ENCODE assay signal across 13 cellular contexts in the genomic region with DNA sequence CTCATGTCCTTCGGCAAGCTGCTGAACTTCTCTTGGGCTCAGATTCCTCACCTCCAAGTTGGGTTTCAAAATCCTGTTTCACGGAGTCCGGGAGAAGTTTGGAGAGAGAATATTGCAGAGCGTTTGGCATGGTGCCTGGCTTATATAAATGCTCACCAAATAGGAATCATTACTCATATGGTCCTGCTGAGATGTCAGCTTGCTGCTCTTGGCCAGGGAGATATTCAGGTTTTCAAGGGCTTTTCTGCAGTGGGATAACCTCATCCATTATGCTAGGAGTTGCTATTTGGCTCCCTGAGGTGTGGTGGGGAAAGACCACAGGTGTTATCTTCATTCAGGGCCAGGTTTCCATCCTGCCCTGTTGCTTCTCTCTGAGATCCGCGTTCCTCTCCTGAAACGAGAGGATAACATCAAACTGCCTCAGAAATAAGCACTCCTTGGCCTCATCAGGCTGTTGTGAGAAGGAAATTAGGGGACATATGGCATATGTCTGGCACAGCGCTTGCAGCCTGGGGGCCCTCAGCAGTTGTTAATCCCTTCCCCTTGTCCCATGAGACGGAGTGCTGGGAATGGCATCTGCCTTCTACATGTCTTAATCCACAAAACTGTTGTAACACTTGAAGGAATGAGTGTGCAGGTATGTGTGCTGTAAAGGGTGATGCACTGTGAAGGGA. TPM values are rescaled to one million over a fixed set of nuclear protein-coding genes. Genes with fewer than 3 reads are reported as not detected.
DNase-seq lines count a peak whose midpoint lies in the region; ATAC-seq and TF ChIP-seq lines count a peak whose summit lies in the region.
"Had no signal": no experiment of that assay in that cellular context is flagged by ENCODE, and none has a peak within 500 bp of the region (broad histone marks: within the 10 kb centered on the region; RNA-seq: fewer than 3 reads in every experiment).

No MANE protein-coding gene starts in this region.

- H3K27ac ChIP-seq in PC-3 (ENCODE audit: low read length), result no peak overlapping the region
- no peak overlapping the region for H3K27ac ChIP-seq in CD4-positive, alpha-beta T cell (ENCODE audit: low read depth, low read length)
- H3K27ac ChIP-seq: HL-60, testis had no signal

- H3K36me3 Mint-ChIP-seq in CD4-positive, alpha-beta T cell (ENCODE audit: low read depth), result no peaks in the 10 kb centered on the region
- H3K36me3 Mint-ChIP-seq: activated naive CD4-positive, alpha-beta T cell treated with anti-CD3 and anti-CD28 coated beads, Interleukin-2, amount 50 U/mL, for 24 hours had no signal

- H3K9me3 Mint-ChIP-seq in CD4-positive, alpha-beta T cell, result no peaks in the 10 kb centered on the region
- H3K9me3 Mint-ChIP-seq: activated naive CD4-positive, alpha-beta T cell treated with anti-CD3 and anti-CD28 coated beads, Interleukin-2, amount 50 U/mL, for 24 hours had no signal

- CTCF ChIA-PET in PC-3 (lab: Charles Lee), result no interaction called here
- CTCF ChIA-PET in CD4-positive, alpha-beta T cell (lab: Charles Lee), result no interaction called here

- no peaks in the 10 kb centered on the region for H3K27me3 ChIP-seq in PC-3 (ENCODE audit: low read length)
- peaks cover 4% of the 10 kb centered on the region for H3K27me3 ChIP-seq in CD4-positive, alpha-beta T cell (ENCODE audit: control insufficient read depth, insufficient read depth, low read length)
- H3K27me3 ChIP-seq: testis had no signal

- BruUV-seq in PC-3 (replicated peaks; lab: Mats Ljungman, UMichigan), result no TSS peak

- ATAC-seq in PC-3, result peak; percentile 76
- no peak for ATAC-seq in CD4-positive, alpha-beta T cell (ENCODE audit: poor library complexity)
- ATAC-seq: right cardiac atrium had no signal

- H3K4me3 ChIP-seq in HFF-Myc (replicated peaks; ENCODE audit: low read depth, low read length) (no peak overlapping the region), PC-3 (ENCODE audit: low read length) (no peak overlapping the region), skeletal muscle cell (ENCODE audit: low read depth, low read length) (no peak overlapping the region)
- H3K4me3 ChIP-seq: testis had no signal

- DNase-seq in HFF-Myc (ENCODE audit: extremely low read depth, low read depth) (peak; percentile 24), PC-3 (peak; percentile 82), dermis blood vessel endothelial cell (peak; percentile 29), skeletal muscle cell (ENCODE audit: low read depth) (peak; percentile 58), T-helper 9 cell (no peak)
- DNase-seq in CD4-positive, alpha-beta T cell, result no peak
- DNase-seq in stimulated activated CD4-positive, alpha-beta T cell treated with anti-CD3 and anti-CD28 coated beads, Interleukin-4, amount 100 ng/mL, for 4 hours, result no peak
- DNase-seq: activated CD4-positive, alpha-beta memory T cell treated with anti-CD3 and anti-CD28 coated beads, Interleukin-2, amount 10 ng/mL, durations not matched to agents 7 days and 5 days; DMS53; testis had no signal

- H3K36me3 ChIP-seq in PC-3 (ENCODE audit: low read depth, low read length), result no peaks in the 10 kb centered on the region

- H3K27me3 Mint-ChIP-seq in CD4-positive, alpha-beta T cell, result peaks cover 4% of the 10 kb centered on the region

- no peaks in the 10 kb centered on the region for H3K9me3 ChIP-seq in PC-3 (ENCODE audit: low read length)
- no peaks in the 10 kb centered on the region for H3K9me3 ChIP-seq in CD4-positive, alpha-beta T cell (ENCODE audit: control insufficient read depth, low read length)
- H3K9me3 ChIP-seq: testis had no signal

- peak overlapping the region; percentile 39 for H3K4me2 ChIP-seq in PC-3 (ENCODE audit: low read length)

- H3K27ac Mint-ChIP-seq in CD4-positive, alpha-beta T cell, result no peak overlapping the region
- H3K27ac Mint-ChIP-seq: activated CD4-positive, alpha-beta memory T cell treated with anti-CD3 and anti-CD28 coated beads, Interleukin-2, amount 10 ng/mL, durations not matched to agents 7 days and 5 days; activated naive CD4-positive, alpha-beta T cell treated with anti-CD3 and anti-CD28 coated beads, Interleukin-2, amount 50 U/mL, for 24 hours had no signal

- POLR2A ChIA-PET in PC-3 (lab: Charles Lee; ENCODE audit: unreplicated experiment), result no interaction called here
- POLR2A ChIA-PET in CD4-positive, alpha-beta T cell (lab: Charles Lee), result no interaction called here

- H3K9me2 ChIP-seq in PC-3 (replicated peaks; ENCODE audit: low read length), result no peaks in the 10 kb centered on the region

- intact Hi-C loops in PC-3 (cut with micrococcal nuclease), result no loop called here
- intact Hi-C loops in CD4-positive, alpha-beta T cell (cut with DNase I, micrococcal nuclease), result no loop called here

- TF ChIP-seq CTCF in HFF-Myc (IDR thresholded peaks at IDR 0.05; ENCODE audit: low read depth, low read length, missing control alignments), result no peak
- no peak for TF ChIP-seq CTCF in PC-3 (conservative IDR thresholded peaks at IDR 0.05; ENCODE audit: low read depth, low read length)
- no peak for TF ChIP-seq CTCF in CD4-positive, alpha-beta T cell (IDR thresholded peaks at IDR 0.05)

- H3K4me3 Mint-ChIP-seq in CD4-positive, alpha-beta T cell, result no peak overlapping the region
- H3K4me3 Mint-ChIP-seq: activated CD4-positive, alpha-beta memory T cell treated with anti-CD3 and anti-CD28 coated beads, Interleukin-2, amount 10 ng/mL, durations not matched to agents 7 days and 5 days; activated naive CD4-positive, alpha-beta T cell treated with anti-CD3 and anti-CD28 coated beads, Interleukin-2, amount 50 U/mL, for 24 hours had no signal

- peaks cover 2% of the 10 kb centered on the region for H3F3A ChIP-seq in PC-3 (ENCODE audit: low read length, unreplicated experiment)

- H4K20me1 ChIP-seq in PC-3 (ENCODE audit: low read length), result no peaks in the 10 kb centered on the region

- peak overlapping the region; percentile 17; the same call in 1 of the 2 replicates for H2AFZ ChIP-seq in PC-3 (ENCODE audit: low read length)

- peaks cover 17% of the 10 kb centered on the region for H3K4me1 ChIP-seq in PC-3 (ENCODE audit: insufficient read depth, low read length)
- H3K4me1 ChIP-seq: testis had no signal

- H3K9ac ChIP-seq in PC-3 (ENCODE audit: low read length), result no peak overlapping the region

- H3K79me2 ChIP-seq in PC-3 (ENCODE audit: low read length), result no peaks in the 10 kb centered on the region

- no peaks in the 10 kb centered on the region for H3K4me1 Mint-ChIP-seq in CD4-positive, alpha-beta T cell (ENCODE audit: low read depth)
- H3K4me1 Mint-ChIP-seq: activated naive CD4-positive, alpha-beta T cell treated with anti-CD3 and anti-CD28 coated beads, Interleukin-2, amount 50 U/mL, for 24 hours had no signal

RNA-seq across cellular contexts. Expression of a gene that starts 29.9 kb away (rescaled TPM):
- 17.3 and 18.5 TPM in 2 replicates for total RNA-seq in PC-3 (2014; rRNA removed)
- total RNA-seq in dermis blood vessel endothelial cell, result 22.8 and 30.1 TPM in 2 replicates
- total RNA-seq in CD4-positive, alpha-beta T cell, result 1 to 10 TPM; 6.4 to 7.0 TPM

RNA-seq across cellular contexts. Expression of a gene that starts 47.6 kb away (rescaled TPM):
- total RNA-seq in PC-3 (2014; rRNA removed) (32.1 and 39.2 TPM in 2 replicates), dermis blood vessel endothelial cell (4.4 and 8.7 TPM in 2 replicates)
- under 1 TPM in 1 of 2 experiments, not detected in 1; 0.06 TPM for total RNA-seq in CD4-positive, alpha-beta T cell

Comparison
In these comparisons a context has a peak if more than half of its experiments do, and no peak if none do; other contexts are left out.
1. DNase-seq: peak in HFF-Myc (single experiment), PC-3 (single experiment), dermis blood vessel endothelial cell (single experiment) and skeletal muscle cell (single experiment); none in CD4-positive, alpha-beta T cell (0 of 10), T-helper 9 cell (single experiment) and stimulated activated CD4-positive, alpha-beta T cell treated with anti-CD3 and anti-CD28 coated beads, Interleukin-4, amount 100 ng/mL, for 4 hours (0 of 2).